ENCODE assay signal across 8 cellular contexts in genomic region chr1:36222481-36223372, GRCh38. TPM values are rescaled to one million over a fixed set of nuclear protein-coding genes. Genes with fewer than 3 reads are reported as not detected.
DNase-seq lines count a peak whose midpoint lies in the region; ATAC-seq, FAIRE-seq and TF ChIP-seq lines count a peak whose summit lies in the region.

No MANE protein-coding gene starts in this region.

- H3K4me1 Mint-ChIP-seq in IgD-negative memory B cell (peaks cover 22 to 28% (median 27%) of the 10 kb centered on the region in 3 donors), astrocyte (ENCODE audit: low read depth, unreplicated experiment) (peaks cover 10% of the 10 kb centered on the region)

- no peaks in the 10 kb centered on the region for H3K27me3 ChIP-seq in astrocyte (ENCODE audit: insufficient read depth, low read length)
- H3K27me3 ChIP-seq in mucosa of rectum (ENCODE audit: control insufficient read depth in 2 of 2, insufficient read depth in 2 of 2, low read length in 2 of 2) = no peaks in the 10 kb centered on the region

- peak overlapping the region; percentile 67 for H2AFZ ChIP-seq in astrocyte (ENCODE audit: low read depth, low read length)

- H3K27ac Mint-ChIP-seq in IgD-negative memory B cell (peak overlapping the region; percentile 97 to 100 (median 98)), astrocyte (ENCODE audit: unreplicated experiment) (peak overlapping the region; percentile 100)

- in situ Hi-C loops in ACHN (cut with HindIII; ENCODE audit: low pct_ligation_motif_present, low pct_unique_long_range_greater_than_20kb, low sequenced_read_pairs) (no loop called here), GM13977 (cut with MboI; ENCODE audit: low pct_unique_long_range_greater_than_20kb, low sequenced_read_pairs, unreplicated experiment) (no loop called here)

- H3K4me1 ChIP-seq in astrocyte (ENCODE audit: insufficient read depth, low read length) (peaks cover 19% of the 10 kb centered on the region), mucosa of rectum (ENCODE audit: control insufficient read depth in 2 of 2, insufficient read depth in 2 of 2, low read length in 2 of 2) (peaks cover 21 to 25% of the 10 kb centered on the region in 2 donors)

- H3K27ac ChIP-seq in astrocyte (ENCODE audit: low read depth, low read length) = peak overlapping the region; percentile 93
- H3K27ac ChIP-seq in mucosa of rectum (ENCODE audit: low read depth in 2 of 2, low read length in 2 of 2) = peak overlapping the region; percentile 97

- H3K36me3 Mint-ChIP-seq in IgD-negative memory B cell (peaks cover 2% of the 10 kb centered on the region), astrocyte (ENCODE audit: low read depth, unreplicated experiment) (peaks cover 1% of the 10 kb centered on the region)

- peaks cover 35% of the 10 kb centered on the region for H3K79me2 ChIP-seq in astrocyte (ENCODE audit: insufficient read depth, low read length)

- no peak for ATAC-seq in GM19324 (IDR thresholded peaks at IDR 0.05; ENCODE audit: low FRiP score, unreplicated experiment)
- ATAC-seq in GM18870 (IDR thresholded peaks at IDR 0.05; ENCODE audit: unreplicated experiment) = no peak
- no peak for ATAC-seq in GM21786 (IDR thresholded peaks at IDR 0.05; ENCODE audit: unreplicated experiment)

- H3K9me3 ChIP-seq in astrocyte (ENCODE audit: insufficient read depth, low read depth, low read length) = no peaks in the 10 kb centered on the region
- H3K9me3 ChIP-seq in mucosa of rectum (ENCODE audit: control insufficient read depth in 2 of 2, low read length in 2 of 2) = no peaks in the 10 kb centered on the region

- H3K9ac ChIP-seq in astrocyte (ENCODE audit: low read length) = peak overlapping the region; percentile 95
- H3K9ac ChIP-seq in mucosa of rectum (ENCODE audit: low read depth in 1 of 2, low read length in 2 of 2) = peak overlapping the region; percentile 82 to 92

- peak overlapping the region; percentile 85 for H3K4me2 ChIP-seq in astrocyte (ENCODE audit: low read length)

- H3K27me3 Mint-ChIP-seq in IgD-negative memory B cell (no peaks in the 10 kb centered on the region), astrocyte (ENCODE audit: low read depth, unreplicated experiment) (no peaks in the 10 kb centered on the region)

- no peak for TF ChIP-seq CTCF in astrocyte (IDR thresholded peaks at IDR 0.05; ENCODE audit: insufficient read depth, low read depth, low read length)
- TF ChIP-seq CTCF in GM13977 (IDR thresholded peaks at IDR 0.05; ENCODE audit: extremely low read depth, insufficient read depth, missing control alignments) = no peak

- no peaks in the 10 kb centered on the region for H3K9me3 Mint-ChIP-seq in IgD-negative memory B cell
- H3K9me3 Mint-ChIP-seq in astrocyte (ENCODE audit: unreplicated experiment) = no peaks in the 10 kb centered on the region

- H3K4me3 ChIP-seq in astrocyte (ENCODE audit: insufficient read depth, low read depth, low read length) (peak overlapping the region; percentile 80), mucosa of rectum (ENCODE audit: low read length in 2 of 2) (peak overlapping the region; percentile 87 to 95)

- peak overlapping the region; percentile 94 to 100 (median 96) for H3K4me3 Mint-ChIP-seq in IgD-negative memory B cell
- peak overlapping the region; percentile 99 for H3K4me3 Mint-ChIP-seq in astrocyte (ENCODE audit: unreplicated experiment)

- no peak for FAIRE-seq in astrocyte (lab: Jason Lieb, UNC)

- H3K36me3 ChIP-seq in astrocyte (ENCODE audit: insufficient read depth, low read length) (peaks cover 5% of the 10 kb centered on the region), mucosa of rectum (ENCODE audit: control insufficient read depth in 2 of 2, insufficient read depth in 2 of 2, low read length in 2 of 2) (peaks cover 0 to 4% of the 10 kb centered on the region in 2 donors)

- peaks cover 28% of the 10 kb centered on the region for H4K20me1 ChIP-seq in astrocyte (ENCODE audit: insufficient read depth, low read length)

- peak; percentile 10 for DNase-seq in ACHN
- no peak for DNase-seq in astrocyte (ENCODE audit: low read depth)
- no peak for DNase-seq in GM13977 (ENCODE audit: low spot score)

RNA-seq across cellular contexts. Expression of gene THRAP3, which starts 1.5 kb away (rescaled TPM):
- polyA plus RNA-seq in IgD-negative memory B cell = 97.9 TPM
- total RNA-seq in astrocyte = 109 and 110 TPM in 2 replicates
